Comparison of ENCODE assay signal across 8 cellular contexts in genomic region chr20:2470051-2470431, GRCh38. TPM values are rescaled to one million over a fixed set of nuclear protein-coding genes. Genes with fewer than 3 reads are reported as not detected.
DNase-seq lines count a peak whose midpoint lies in the region; ATAC-seq and TF ChIP-seq lines count a peak whose summit lies in the region.

No MANE protein-coding gene starts in this region.

- peak overlapping the region; percentile 93 to 95 for H3K27ac ChIP-seq in left lung

- no peaks in the 10 kb centered on the region for H3K9me3 ChIP-seq in left lung

- H3K27ac Mint-ChIP-seq in HFFc6 (peak overlapping the region; percentile 100), activated B cell treated with CpG ODN at 0.5 μM for 24 hours (peak overlapping the region; percentile 97), chondrocyte (ENCODE audit: unreplicated experiment) (peak overlapping the region; percentile 96)

- H3K27me3 Mint-ChIP-seq in HFFc6 (ENCODE audit: insufficient read depth), result peaks cover 7% of the 10 kb centered on the region
- no peaks in the 10 kb centered on the region for H3K27me3 Mint-ChIP-seq in activated B cell treated with CpG ODN at 0.5 μM for 24 hours
- no peaks in the 10 kb centered on the region for H3K27me3 Mint-ChIP-seq in chondrocyte (ENCODE audit: low read depth)

- CTCF ChIA-PET in activated B cell treated with CpG ODN at 0.5 μM for 24 hours (lab: Charles Lee), result interaction anchor here (1.1 to 2.5 kb wide), 6 partner anchors 14 to 693 kb away, joined by 4 to 8 read pairs (median 7); no protein-coding TSS in a partner anchor

- DNase-seq in GDM1 (lab: John Stamatoyannopoulos, UW) (peak; percentile 47), HFFc6 (peak; percentile 40), NCI-H1694 treated with DMSO at 0.1 percent for 48 hours (lab: John Stamatoyannopoulos, UW) (peak; percentile 31), activated B cell treated with CpG ODN at 0.5 μM for 24 hours (no peak), chondrocyte (ENCODE audit: low spot score) (no peak), left lung (peak in 1 of 2 donors; percentile 49)
- peak; percentile 49 to 70 for DNase-seq in stimulated activated CD4-positive, alpha-beta T cell treated with anti-CD3 and anti-CD28 coated beads, Interleukin-4, amount 100 ng/mL, for 4 hours

- POLR2A ChIA-PET in activated B cell treated with CpG ODN at 0.5 μM for 24 hours (lab: Charles Lee), result interaction anchor here (0.6 to 3.0 kb wide), 13 partner anchors 7 to 693 kb away, joined by 3 to 32 read pairs (median 7); partner anchors contain the start of genes NOP56 and ZNF343

- H3K4me1 ChIP-seq in left lung, result peaks cover 10 to 33% of the 10 kb centered on the region in 2 donors

- H3K27me3 ChIP-seq in left lung, result no peaks in the 10 kb centered on the region

- peaks cover 58% of the 10 kb centered on the region for H3K36me3 Mint-ChIP-seq in HFFc6 (ENCODE audit: low read depth)
- H3K36me3 Mint-ChIP-seq in activated B cell treated with CpG ODN at 0.5 μM for 24 hours (ENCODE audit: low read depth), result peaks cover 52% of the 10 kb centered on the region
- H3K36me3 Mint-ChIP-seq in chondrocyte (ENCODE audit: low read depth), result peaks cover 24% of the 10 kb centered on the region

- H3K4me1 Mint-ChIP-seq in HFFc6 (ENCODE audit: low read depth) (peaks cover 88% of the 10 kb centered on the region), activated B cell treated with CpG ODN at 0.5 μM for 24 hours (peaks cover 56% of the 10 kb centered on the region), chondrocyte (ENCODE audit: low read depth) (peaks cover 32% of the 10 kb centered on the region)

- H3K36me3 ChIP-seq in left lung, result peaks cover 0 to 28% of the 10 kb centered on the region in 2 donors

- intact Hi-C loops in activated B cell treated with CpG ODN at 0.5 μM for 24 hours (cut with micrococcal nuclease) (loop anchor here (1.0 to 10.0 kb wide), 10 partner anchors 38 to 1145 kb away; partner anchors contain the start of genes NOP56, NSFL1C, PCED1A and PTPRA), left lung (cut with DNase I) (no loop called here)

- TF ChIP-seq CTCF in HFFc6 (IDR thresholded peaks at IDR 0.05) (no peak), activated B cell treated with CpG ODN at 0.5 μM for 24 hours (IDR thresholded peaks at IDR 0.05) (no peak), chondrocyte (IDR thresholded peaks at IDR 0.05) (no peak), left lung (IDR thresholded peaks at IDR 0.05) (no peak)

- H3K9me3 Mint-ChIP-seq in HFFc6 (no peaks in the 10 kb centered on the region), activated B cell treated with CpG ODN at 0.5 μM for 24 hours (no peaks in the 10 kb centered on the region), chondrocyte (ENCODE audit: low read depth) (no peaks in the 10 kb centered on the region)

- H3K4me3 ChIP-seq in left lung, result peak overlapping the region; percentile 80 to 86

- ATAC-seq in activated B cell treated with CpG ODN at 0.5 μM for 24 hours (ENCODE audit: low read depth) (peak; percentile 46), left lung (peak; percentile 66), HG03139 (IDR thresholded peaks at IDR 0.05; ENCODE audit: unreplicated experiment) (no peak)

- H3K4me3 Mint-ChIP-seq in HFFc6, result peak overlapping the region; percentile 99
- H3K4me3 Mint-ChIP-seq in activated B cell treated with CpG ODN at 0.5 μM for 24 hours, result peak overlapping the region; percentile 99
- H3K4me3 Mint-ChIP-seq in chondrocyte (ENCODE audit: unreplicated experiment), result peak overlapping the region; percentile 93

RNA-seq across cellular contexts. Expression of gene SNRPB, which starts 0.5 kb away (rescaled TPM):
- 100 to 1,000 TPM; 155 to 240 (median 208) TPM for total RNA-seq in HFFc6 (2021; fragmentation: NEBNext Ultra II Directional; extraction: Animal tissue kit (Norgen Biotek cat#: 25700))
- total RNA-seq in activated B cell treated with CpG ODN at 0.5 μM for 24 hours (215 and 234 TPM in 2 replicates), chondrocyte (99.8 to 103 TPM (median 103 TPM) in 3 replicates), left lung (100 to 1,000 TPM in 1 of 2 donors, 10 to 100 TPM in 1; 86.0 to 132 TPM)

RNA-seq across cellular contexts. Expression of gene ZNF343, which starts 38.7 kb away (rescaled TPM):
- total RNA-seq in HFFc6 (2021; fragmentation: NEBNext Ultra II Directional; extraction: Animal tissue kit (Norgen Biotek cat#: 25700)), result 1 to 10 TPM; 6.4 to 9.4 (median 8.8) TPM
- total RNA-seq in activated B cell treated with CpG ODN at 0.5 μM for 24 hours (14.8 and 16.6 TPM in 2 replicates), chondrocyte (9.6 to 12.2 TPM (median 11.5 TPM) in 3 replicates), left lung (1 to 10 TPM; 8.4 to 8.6 TPM)

Comparison
In these comparisons a context has a peak if more than half of its experiments do, and no peak if none do; other contexts are left out.
1. DNase-seq: peak in GDM1 (single experiment), HFFc6 (single experiment), NCI-H1694 treated with DMSO at 0.1 percent for 48 hours (single experiment) and stimulated activated CD4-positive, alpha-beta T cell treated with anti-CD3 and anti-CD28 coated beads, Interleukin-4, amount 100 ng/mL, for 4 hours (2 of 2); none in activated B cell treated with CpG ODN at 0.5 μM for 24 hours (single experiment) and chondrocyte (single experiment).
2. Peak in every context shown above with its lines, with median percentiles within 50 percentile points of each other: H3K27ac Mint-ChIP-seq and H3K4me3 Mint-ChIP-seq.